ENCODE assay signal across 7 cellular contexts in the genomic region with DNA sequence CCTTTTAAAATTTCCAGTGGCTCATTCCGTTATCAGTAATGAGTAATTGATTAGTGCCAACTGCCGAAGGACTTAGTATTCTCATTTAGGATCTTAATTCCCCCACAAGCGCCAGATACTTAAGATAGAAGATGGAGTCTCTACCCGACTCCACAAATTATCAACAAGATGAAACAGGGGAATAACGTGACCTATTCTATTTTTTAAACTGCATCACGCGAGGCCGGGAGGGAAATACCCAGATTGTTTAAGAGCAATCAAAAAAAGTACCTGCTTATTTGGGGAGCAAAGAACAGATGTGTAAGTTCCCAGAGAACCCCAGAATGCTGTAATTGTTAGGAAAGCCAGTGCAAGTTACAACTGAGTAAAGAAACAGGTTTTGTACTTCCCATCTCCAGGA. TPM values are rescaled to one million over a fixed set of nuclear protein-coding genes. Genes with fewer than 3 reads are reported as not detected.
DNase-seq lines count a peak whose midpoint lies in the region; ATAC-seq, FAIRE-seq and TF ChIP-seq lines count a peak whose summit lies in the region.

No MANE protein-coding gene starts in this region.

- no peaks in the 10 kb centered on the region for H3K27me3 ChIP-seq in esophagus squamous epithelium
- no peaks in the 10 kb centered on the region for H3K27me3 ChIP-seq in small intestine (ENCODE audit: control insufficient read depth in 2 of 2, insufficient read depth in 2 of 2, low read length in 2 of 2)

- no peak for TF ChIP-seq POLR2A in esophagus squamous epithelium (IDR thresholded peaks at IDR 0.05)

- no peaks in the 10 kb centered on the region for H3K9me3 ChIP-seq in esophagus squamous epithelium
- H3K9me3 ChIP-seq in small intestine (ENCODE audit: control insufficient read depth, low read depth) = no peaks in the 10 kb centered on the region

- DNase-seq in RPMI8226 = peak; percentile 5
- no peak for DNase-seq in esophagus squamous epithelium (lab: John Stamatoyannopoulos, UW)
- DNase-seq in small intestine = no peak
- DNase-seq in NCI-H1092 (lab: John Stamatoyannopoulos, UW) = no peak
- no peak for DNase-seq in OCI-M2 (lab: John Stamatoyannopoulos, UW; ENCODE audit: unreplicated experiment)

- FAIRE-seq in small intestine (lab: Jason Lieb, UNC) = no peak

- H3K36me3 ChIP-seq in esophagus squamous epithelium (no peaks in the 10 kb centered on the region), small intestine (ENCODE audit: control insufficient read depth in 2 of 2, insufficient read depth in 2 of 2, low read length in 2 of 2) (no peaks in the 10 kb centered on the region)

- H3K4me1 ChIP-seq in esophagus squamous epithelium (peaks cover 7 to 40% (median 15%) of the 10 kb centered on the region in 3 donors), small intestine (ENCODE audit: control insufficient read depth in 2 of 2, insufficient read depth in 1 of 2, low read depth in 1 of 2, low read length in 1 of 2) (peaks cover 4 to 9% of the 10 kb centered on the region in 2 donors)

- peak overlapping the region; percentile 90 to 97 (median 96) for H3K4me3 ChIP-seq in esophagus squamous epithelium
- peak overlapping the region in 1 of 2 donors; percentile 94 for H3K4me3 ChIP-seq in small intestine (ENCODE audit: low read depth in 1 of 2, low read length in 2 of 2)

- 9 to 15% methylated on average over 8 of the region's 8 CpGs for WGBS in esophagus squamous epithelium, 2 donors
- 4 to 31% (median 12%) methylated on average over 8 of the region's 8 CpGs for WGBS in small intestine, 3 donors

- intact Hi-C loops in esophagus squamous epithelium (cut with DNase I) = loop anchor here (10.0 kb wide), 1 partner anchor 209 kb away; no protein-coding TSS in a partner anchor

- peak overlapping the region; percentile 92 to 96 (median 94) for H3K27ac ChIP-seq in esophagus squamous epithelium
- H3K27ac ChIP-seq in small intestine (ENCODE audit: low read depth in 1 of 2, low read length in 1 of 2) = peak overlapping the region; percentile 94 to 97

- no peak for TF ChIP-seq CTCF in esophagus squamous epithelium (IDR thresholded peaks at IDR 0.05)

- peak; percentile 2 for ATAC-seq in GM18861 (IDR thresholded peaks at IDR 0.05; ENCODE audit: unreplicated experiment)
- ATAC-seq in GM18511 (IDR thresholded peaks at IDR 0.05; ENCODE audit: unreplicated experiment) = no peak

RNA-seq across cellular contexts. Expression of a gene that starts 1.1 kb away (rescaled TPM):
- 10 to 100 TPM in 3 of 4 donors, 1 to 10 TPM in 1; 9.2 to 22.9 (median 20.9) TPM for total RNA-seq in esophagus squamous epithelium
- 1 to 10 TPM; 5.4 to 7.2 (median 6.8) TPM for polyA plus RNA-seq in small intestine

RNA-seq across cellular contexts. Expression of a gene that starts 29.0 kb away (rescaled TPM):
- total RNA-seq in esophagus squamous epithelium = 10 to 100 TPM in 3 of 4 donors, 1 to 10 TPM in 1; 5.4 to 14.2 (median 11.8) TPM
- 1 to 10 TPM; 5.4 to 9.8 (median 6.5) TPM for polyA plus RNA-seq in small intestine
